ENCODE assay signal across 21 cellular contexts in genomic region chrX:149473966-149474365, GRCh38. TPM values are rescaled to one million over a fixed set of nuclear protein-coding genes. Genes with fewer than 3 reads are reported as not detected.
DNase-seq lines count a peak whose midpoint lies in the region; FAIRE-seq and TF ChIP-seq lines count a peak whose summit lies in the region.
"Had no signal": no experiment of that assay in that cellular context is flagged by ENCODE, and none has a peak within 500 bp of the region (broad histone marks: within the 10 kb centered on the region; RNA-seq: fewer than 3 reads in every experiment).

No MANE protein-coding gene starts in this region.

- H3K36me3 Mint-ChIP-seq in astrocyte (ENCODE audit: low read depth, unreplicated experiment): peaks cover 3% of the 10 kb centered on the region

- FAIRE-seq in astrocyte (lab: Jason Lieb, UNC): peak; percentile 52
- FAIRE-seq: D721Med, G401.6, GM12891, GM19239 had no signal

- H2AFZ ChIP-seq in astrocyte (ENCODE audit: low read depth, low read length): no peak overlapping the region

- H3K27ac ChIP-seq in astrocyte (ENCODE audit: low read depth, low read length): no peak overlapping the region
- H3K27ac ChIP-seq: 22Rv1; A549; BLaER1 treated with 17β-estradiol and CSF1 and Interleukin-3, amounts not matched to agents 10 nM and 100 nM; C4-2B had no signal

- H3K36me3 ChIP-seq in astrocyte (ENCODE audit: insufficient read depth, low read length): no peaks in the 10 kb centered on the region

- no peaks in the 10 kb centered on the region for H3K4me1 ChIP-seq in astrocyte (ENCODE audit: insufficient read depth, low read length)
- H3K4me1 ChIP-seq: Caco-2 had no signal

- H3K27ac Mint-ChIP-seq in astrocyte (ENCODE audit: unreplicated experiment): no peak overlapping the region
- H3K27ac Mint-ChIP-seq: B cell; CD4-positive, alpha-beta T cell had no signal

- H4K20me1 ChIP-seq in astrocyte (ENCODE audit: insufficient read depth, low read length): no peaks in the 10 kb centered on the region

- H3K9me3 Mint-ChIP-seq in astrocyte (ENCODE audit: unreplicated experiment): peaks cover 3% of the 10 kb centered on the region
- H3K9me3 Mint-ChIP-seq: CD4-positive, alpha-beta T cell; CD8-positive, alpha-beta T cell had no signal

- TF ChIP-seq CTCF in astrocyte (IDR thresholded peaks at IDR 0.05; ENCODE audit: insufficient read depth, low read depth, low read length): no peak

- no peak overlapping the region for H3K4me2 ChIP-seq in astrocyte (ENCODE audit: low read length)
- H3K4me2 ChIP-seq: A549 had no signal

- no peak overlapping the region for H3K4me3 Mint-ChIP-seq in astrocyte (ENCODE audit: unreplicated experiment)
- H3K4me3 Mint-ChIP-seq: B cell; CD4-positive, alpha-beta T cell; CD8-positive, alpha-beta T cell had no signal

- no peak overlapping the region for H3K9ac ChIP-seq in astrocyte (ENCODE audit: low read length)
- H3K9ac ChIP-seq: BLaER1 treated with 17β-estradiol and CSF1 and Interleukin-3, amounts not matched to agents 10 nM and 100 nM had no signal

- H3K27me3 ChIP-seq in astrocyte (ENCODE audit: insufficient read depth, low read length): no peaks in the 10 kb centered on the region
- H3K27me3 ChIP-seq: BLaER1 treated with 17β-estradiol and CSF1 and Interleukin-3, amounts not matched to agents 10 nM and 100 nM had no signal

- H3K27me3 Mint-ChIP-seq in astrocyte (ENCODE audit: low read depth, unreplicated experiment): no peaks in the 10 kb centered on the region
- H3K27me3 Mint-ChIP-seq: B cell had no signal

- DNase-seq in astrocyte (ENCODE audit: low read depth): no peak
- peak; percentile 4 to 51 for DNase-seq in dermis microvascular lymphatic vessel endothelial cell (ENCODE audit: low read depth in 2 of 2)
- peak; percentile 14 to 73 for DNase-seq in lung microvascular endothelial cell (ENCODE audit: low read depth in 2 of 2)
- no peak for DNase-seq in activated T-cell treated with anti-CD3 and anti-CD28 coated beads for 4 hours
- no peak for DNase-seq in globus pallidus (ENCODE audit: low spot score)
- DNase-seq: AML-193; Caco-2; Calu3; CD4-positive, alpha-beta T cell; CD8-positive, alpha-beta T cell; DMS79 treated with DMSO at 0.1 percent for 48 hours; GF-D8 had no signal

- H3K4me1 Mint-ChIP-seq in astrocyte (ENCODE audit: low read depth, unreplicated experiment): peaks cover 3% of the 10 kb centered on the region

- H3K4me3 ChIP-seq in astrocyte (ENCODE audit: insufficient read depth, low read depth, low read length): no peak overlapping the region
- H3K4me3 ChIP-seq: A549; BLaER1 treated with 17β-estradiol and CSF1 and Interleukin-3, amounts not matched to agents 10 nM and 100 nM had no signal

- no peaks in the 10 kb centered on the region for H3K9me3 ChIP-seq in astrocyte (ENCODE audit: insufficient read depth, low read depth, low read length)
- H3K9me3 ChIP-seq: A549; BLaER1 treated with 17β-estradiol and CSF1 and Interleukin-3, amounts not matched to agents 10 nM and 100 nM; Caco-2 had no signal

- H3K79me2 ChIP-seq in astrocyte (ENCODE audit: insufficient read depth, low read length): no peaks in the 10 kb centered on the region

RNA-seq across cellular contexts. Expression of gene IDS, which starts 31.1 kb away (rescaled TPM):
- total RNA-seq in astrocyte: 127 and 130 TPM in 2 replicates
- total RNA-seq in dermis microvascular lymphatic vessel endothelial cell: 12.8 and 25.7 TPM in 2 replicates
- 13.7 and 24.2 TPM in 2 replicates for total RNA-seq in lung microvascular endothelial cell

Comparison
In these comparisons a context has a peak if more than half of its experiments do, and no peak if none do; other contexts are left out.
1. DNase-seq: peak in dermis microvascular lymphatic vessel endothelial cell (2 of 2) and lung microvascular endothelial cell (2 of 2); none in astrocyte (single experiment), activated T-cell treated with anti-CD3 and anti-CD28 coated beads for 4 hours (single experiment) and globus pallidus (single experiment).